5 cellular contexts compared by ENCODE assay signal in the genomic region with DNA sequence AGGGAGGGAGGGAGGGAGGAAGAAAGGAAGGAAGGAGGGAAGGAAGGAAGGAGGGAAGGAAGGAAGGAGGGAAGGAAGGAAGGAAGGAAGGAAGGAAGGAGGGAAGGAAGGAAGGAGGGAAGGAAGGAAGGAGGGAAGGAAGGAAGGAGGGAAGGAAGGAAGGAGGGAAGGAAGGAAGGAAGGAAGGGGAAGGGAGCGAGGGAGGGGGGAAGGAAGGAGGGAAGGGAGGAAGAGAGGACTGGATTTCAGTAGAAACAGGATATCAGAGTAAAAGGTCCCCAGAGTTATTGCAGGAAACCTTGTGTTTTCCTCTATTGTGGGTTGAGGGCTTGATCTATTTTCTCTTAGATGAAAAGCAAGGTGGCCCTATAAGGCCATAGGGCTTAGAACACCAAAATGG. TPM values are rescaled to one million over a fixed set of nuclear protein-coding genes. Genes with fewer than 3 reads are reported as not detected.
"Had no signal": no experiment of that assay in that cellular context is flagged by ENCODE, and none has a peak within 500 bp of the region (broad histone marks: within the 10 kb centered on the region; RNA-seq: fewer than 3 reads in every experiment).

No MANE protein-coding gene starts in this region.

RNA-seq across cellular contexts. Expression of a gene that starts 14.0 kb away (rescaled TPM):
- total RNA-seq: H9, HFFc6, HT1080, IMR-90, LHCN-M2 had no signal
- polyA plus RNA-seq: IMR-90 had no signal

RNA-seq across cellular contexts. Expression of a gene that starts 37.4 kb away (rescaled TPM):
- total RNA-seq: HFFc6, HT1080, LHCN-M2 had no signal
